1 cellular context compared by ENCODE assay signal in the genomic region with DNA sequence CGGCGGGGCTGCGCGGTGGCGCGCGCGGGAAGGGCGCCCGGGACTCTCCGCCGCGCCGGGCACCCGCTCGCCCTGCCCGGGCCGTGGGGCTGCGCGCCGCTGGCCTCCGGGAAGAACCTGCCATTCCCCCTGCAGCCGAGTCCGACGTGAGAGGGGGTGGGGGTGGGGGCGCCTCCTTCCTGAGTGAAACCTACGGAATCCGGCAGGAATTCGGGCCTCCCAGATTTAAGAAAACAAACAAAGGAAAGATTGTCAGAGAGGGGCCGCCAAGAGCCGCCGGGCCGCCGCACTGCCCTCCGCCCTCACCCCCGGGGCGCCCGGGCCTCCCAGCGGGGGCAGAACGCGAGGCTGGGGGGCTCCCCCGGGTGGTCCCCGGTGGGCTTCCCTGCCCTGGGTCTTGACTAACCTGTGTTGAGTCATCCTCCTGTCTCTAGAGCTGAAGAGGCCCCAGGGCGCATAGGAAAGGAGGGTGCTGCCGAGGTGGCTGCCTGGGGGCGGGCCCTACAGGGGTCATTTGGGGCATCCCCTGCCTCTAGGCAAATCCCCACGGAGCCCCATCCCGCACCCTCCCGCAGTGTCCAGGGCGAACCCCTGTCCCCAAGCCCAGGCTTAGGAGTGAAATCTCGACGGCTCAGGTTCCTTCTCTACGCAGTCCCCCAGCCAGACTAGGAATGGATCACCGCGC.
TF ChIP-seq lines count a peak whose summit lies in the region.

No MANE protein-coding gene starts in this region.

TF ChIP-seq in GM12878, 131 proteins besides CTCF, POLR2A, EP300 and RAD21 (continued from another document and continues in another):
- TF ChIP-seq, protein P1, sequence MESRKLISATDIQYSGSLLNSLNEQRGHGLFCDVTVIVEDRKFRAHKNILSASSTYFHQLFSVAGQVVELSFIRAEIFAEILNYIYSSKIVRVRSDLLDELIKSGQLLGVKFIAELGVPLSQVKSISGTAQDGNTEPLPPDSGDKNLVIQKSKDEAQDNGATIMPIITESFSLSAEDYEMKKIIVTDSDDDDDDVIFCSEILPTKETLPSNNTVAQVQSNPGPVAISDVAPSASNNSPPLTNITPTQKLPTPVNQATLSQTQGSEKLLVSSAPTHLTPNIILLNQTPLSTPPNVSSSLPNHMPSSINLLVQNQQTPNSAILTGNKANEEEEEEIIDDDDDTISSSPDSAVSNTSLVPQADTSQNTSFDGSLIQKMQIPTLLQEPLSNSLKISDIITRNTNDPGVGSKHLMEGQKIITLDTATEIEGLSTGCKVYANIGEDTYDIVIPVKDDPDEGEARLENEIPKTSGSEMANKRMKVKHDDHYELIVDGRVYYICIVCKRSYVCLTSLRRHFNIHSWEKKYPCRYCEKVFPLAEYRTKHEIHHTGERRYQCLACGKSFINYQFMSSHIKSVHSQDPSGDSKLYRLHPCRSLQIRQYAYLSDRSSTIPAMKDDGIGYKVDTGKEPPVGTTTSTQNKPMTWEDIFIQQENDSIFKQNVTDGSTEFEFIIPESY (IDR thresholded peaks at IDR 0.05), result no peak
- TF ChIP-seq SMAD1 (IDR thresholded peaks at IDR 0.05; ENCODE audit: low read depth, partially characterized antibody), result no peak
- TF ChIP-seq, protein P2, sequence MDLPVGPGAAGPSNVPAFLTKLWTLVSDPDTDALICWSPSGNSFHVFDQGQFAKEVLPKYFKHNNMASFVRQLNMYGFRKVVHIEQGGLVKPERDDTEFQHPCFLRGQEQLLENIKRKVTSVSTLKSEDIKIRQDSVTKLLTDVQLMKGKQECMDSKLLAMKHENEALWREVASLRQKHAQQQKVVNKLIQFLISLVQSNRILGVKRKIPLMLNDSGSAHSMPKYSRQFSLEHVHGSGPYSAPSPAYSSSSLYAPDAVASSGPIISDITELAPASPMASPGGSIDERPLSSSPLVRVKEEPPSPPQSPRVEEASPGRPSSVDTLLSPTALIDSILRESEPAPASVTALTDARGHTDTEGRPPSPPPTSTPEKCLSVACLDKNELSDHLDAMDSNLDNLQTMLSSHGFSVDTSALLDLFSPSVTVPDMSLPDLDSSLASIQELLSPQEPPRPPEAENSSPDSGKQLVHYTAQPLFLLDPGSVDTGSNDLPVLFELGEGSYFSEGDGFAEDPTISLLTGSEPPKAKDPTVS (IDR thresholded peaks at IDR 0.05; ENCODE audit: low read depth, low read length), result no peak
- TF ChIP-seq, protein P3, sequence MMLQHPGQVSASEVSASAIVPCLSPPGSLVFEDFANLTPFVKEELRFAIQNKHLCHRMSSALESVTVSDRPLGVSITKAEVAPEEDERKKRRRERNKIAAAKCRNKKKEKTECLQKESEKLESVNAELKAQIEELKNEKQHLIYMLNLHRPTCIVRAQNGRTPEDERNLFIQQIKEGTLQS (IDR thresholded peaks at IDR 0.05; ENCODE audit: borderline replicate concordance, extremely low read depth, low read depth, low read length), result no peak
- TF ChIP-seq HDAC2 (IDR thresholded peaks at IDR 0.05), result no peak
- TF ChIP-seq, protein P4, sequence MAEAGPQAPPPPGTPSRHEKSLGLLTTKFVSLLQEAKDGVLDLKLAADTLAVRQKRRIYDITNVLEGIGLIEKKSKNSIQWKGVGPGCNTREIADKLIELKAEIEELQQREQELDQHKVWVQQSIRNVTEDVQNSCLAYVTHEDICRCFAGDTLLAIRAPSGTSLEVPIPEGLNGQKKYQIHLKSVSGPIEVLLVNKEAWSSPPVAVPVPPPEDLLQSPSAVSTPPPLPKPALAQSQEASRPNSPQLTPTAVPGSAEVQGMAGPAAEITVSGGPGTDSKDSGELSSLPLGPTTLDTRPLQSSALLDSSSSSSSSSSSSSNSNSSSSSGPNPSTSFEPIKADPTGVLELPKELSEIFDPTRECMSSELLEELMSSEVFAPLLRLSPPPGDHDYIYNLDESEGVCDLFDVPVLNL (IDR thresholded peaks at IDR 0.05; ENCODE audit: low read depth, low read length), result no peak
- TF ChIP-seq PAX5 (IDR thresholded peaks at IDR 0.05; ENCODE audit: borderline replicate concordance, low read depth, low read length), result no peak
- TF ChIP-seq ZNF384 (IDR thresholded peaks at IDR 0.05; ENCODE audit: borderline replicate concordance, low read depth, low read length), result no peak
- no peak for TF ChIP-seq TCF7 (IDR thresholded peaks at IDR 0.05; ENCODE audit: borderline replicate concordance)
- TF ChIP-seq IRF4 (IDR thresholded peaks at IDR 0.05; ENCODE audit: low read depth, low read length), result no peak
- TF ChIP-seq, protein P5, sequence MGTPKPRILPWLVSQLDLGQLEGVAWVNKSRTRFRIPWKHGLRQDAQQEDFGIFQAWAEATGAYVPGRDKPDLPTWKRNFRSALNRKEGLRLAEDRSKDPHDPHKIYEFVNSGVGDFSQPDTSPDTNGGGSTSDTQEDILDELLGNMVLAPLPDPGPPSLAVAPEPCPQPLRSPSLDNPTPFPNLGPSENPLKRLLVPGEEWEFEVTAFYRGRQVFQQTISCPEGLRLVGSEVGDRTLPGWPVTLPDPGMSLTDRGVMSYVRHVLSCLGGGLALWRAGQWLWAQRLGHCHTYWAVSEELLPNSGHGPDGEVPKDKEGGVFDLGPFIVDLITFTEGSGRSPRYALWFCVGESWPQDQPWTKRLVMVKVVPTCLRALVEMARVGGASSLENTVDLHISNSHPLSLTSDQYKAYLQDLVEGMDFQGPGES (IDR thresholded peaks at IDR 0.05), result no peak
- 0 out of 4 replicates have a peak, but pooled peaks of 1 of the 2 experiments have one; percentile 7 for TF ChIP-seq BHLHE40 (IDR thresholded peaks at IDR 0.05; ENCODE audit: borderline replicate concordance in 1 of 2, low read depth in 2 of 2, low read length in 1 of 2)
- TF ChIP-seq, protein P6, sequence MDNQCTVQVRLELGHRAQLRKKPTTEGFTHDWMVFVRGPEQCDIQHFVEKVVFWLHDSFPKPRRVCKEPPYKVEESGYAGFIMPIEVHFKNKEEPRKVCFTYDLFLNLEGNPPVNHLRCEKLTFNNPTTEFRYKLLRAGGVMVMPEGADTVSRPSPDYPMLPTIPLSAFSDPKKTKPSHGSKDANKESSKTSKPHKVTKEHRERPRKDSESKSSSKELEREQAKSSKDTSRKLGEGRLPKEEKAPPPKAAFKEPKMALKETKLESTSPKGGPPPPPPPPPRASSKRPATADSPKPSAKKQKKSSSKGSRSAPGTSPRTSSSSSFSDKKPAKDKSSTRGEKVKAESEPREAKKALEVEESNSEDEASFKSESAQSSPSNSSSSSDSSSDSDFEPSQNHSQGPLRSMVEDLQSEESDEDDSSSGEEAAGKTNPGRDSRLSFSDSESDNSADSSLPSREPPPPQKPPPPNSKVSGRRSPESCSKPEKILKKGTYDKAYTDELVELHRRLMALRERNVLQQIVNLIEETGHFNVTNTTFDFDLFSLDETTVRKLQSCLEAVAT (IDR thresholded peaks at IDR 0.05), result no peak
- no peak for TF ChIP-seq PML (IDR thresholded peaks at IDR 0.05; ENCODE audit: low read length)
- no peak for TF ChIP-seq FOXM1 (IDR thresholded peaks at IDR 0.05; ENCODE audit: low read depth, low read length)
- TF ChIP-seq, protein P7, sequence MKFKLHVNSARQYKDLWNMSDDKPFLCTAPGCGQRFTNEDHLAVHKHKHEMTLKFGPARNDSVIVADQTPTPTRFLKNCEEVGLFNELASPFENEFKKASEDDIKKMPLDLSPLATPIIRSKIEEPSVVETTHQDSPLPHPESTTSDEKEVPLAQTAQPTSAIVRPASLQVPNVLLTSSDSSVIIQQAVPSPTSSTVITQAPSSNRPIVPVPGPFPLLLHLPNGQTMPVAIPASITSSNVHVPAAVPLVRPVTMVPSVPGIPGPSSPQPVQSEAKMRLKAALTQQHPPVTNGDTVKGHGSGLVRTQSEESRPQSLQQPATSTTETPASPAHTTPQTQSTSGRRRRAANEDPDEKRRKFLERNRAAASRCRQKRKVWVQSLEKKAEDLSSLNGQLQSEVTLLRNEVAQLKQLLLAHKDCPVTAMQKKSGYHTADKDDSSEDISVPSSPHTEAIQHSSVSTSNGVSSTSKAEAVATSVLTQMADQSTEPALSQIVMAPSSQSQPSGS (IDR thresholded peaks at IDR 0.05; ENCODE audit: low read length), result no peak
- TF ChIP-seq, protein P8, sequence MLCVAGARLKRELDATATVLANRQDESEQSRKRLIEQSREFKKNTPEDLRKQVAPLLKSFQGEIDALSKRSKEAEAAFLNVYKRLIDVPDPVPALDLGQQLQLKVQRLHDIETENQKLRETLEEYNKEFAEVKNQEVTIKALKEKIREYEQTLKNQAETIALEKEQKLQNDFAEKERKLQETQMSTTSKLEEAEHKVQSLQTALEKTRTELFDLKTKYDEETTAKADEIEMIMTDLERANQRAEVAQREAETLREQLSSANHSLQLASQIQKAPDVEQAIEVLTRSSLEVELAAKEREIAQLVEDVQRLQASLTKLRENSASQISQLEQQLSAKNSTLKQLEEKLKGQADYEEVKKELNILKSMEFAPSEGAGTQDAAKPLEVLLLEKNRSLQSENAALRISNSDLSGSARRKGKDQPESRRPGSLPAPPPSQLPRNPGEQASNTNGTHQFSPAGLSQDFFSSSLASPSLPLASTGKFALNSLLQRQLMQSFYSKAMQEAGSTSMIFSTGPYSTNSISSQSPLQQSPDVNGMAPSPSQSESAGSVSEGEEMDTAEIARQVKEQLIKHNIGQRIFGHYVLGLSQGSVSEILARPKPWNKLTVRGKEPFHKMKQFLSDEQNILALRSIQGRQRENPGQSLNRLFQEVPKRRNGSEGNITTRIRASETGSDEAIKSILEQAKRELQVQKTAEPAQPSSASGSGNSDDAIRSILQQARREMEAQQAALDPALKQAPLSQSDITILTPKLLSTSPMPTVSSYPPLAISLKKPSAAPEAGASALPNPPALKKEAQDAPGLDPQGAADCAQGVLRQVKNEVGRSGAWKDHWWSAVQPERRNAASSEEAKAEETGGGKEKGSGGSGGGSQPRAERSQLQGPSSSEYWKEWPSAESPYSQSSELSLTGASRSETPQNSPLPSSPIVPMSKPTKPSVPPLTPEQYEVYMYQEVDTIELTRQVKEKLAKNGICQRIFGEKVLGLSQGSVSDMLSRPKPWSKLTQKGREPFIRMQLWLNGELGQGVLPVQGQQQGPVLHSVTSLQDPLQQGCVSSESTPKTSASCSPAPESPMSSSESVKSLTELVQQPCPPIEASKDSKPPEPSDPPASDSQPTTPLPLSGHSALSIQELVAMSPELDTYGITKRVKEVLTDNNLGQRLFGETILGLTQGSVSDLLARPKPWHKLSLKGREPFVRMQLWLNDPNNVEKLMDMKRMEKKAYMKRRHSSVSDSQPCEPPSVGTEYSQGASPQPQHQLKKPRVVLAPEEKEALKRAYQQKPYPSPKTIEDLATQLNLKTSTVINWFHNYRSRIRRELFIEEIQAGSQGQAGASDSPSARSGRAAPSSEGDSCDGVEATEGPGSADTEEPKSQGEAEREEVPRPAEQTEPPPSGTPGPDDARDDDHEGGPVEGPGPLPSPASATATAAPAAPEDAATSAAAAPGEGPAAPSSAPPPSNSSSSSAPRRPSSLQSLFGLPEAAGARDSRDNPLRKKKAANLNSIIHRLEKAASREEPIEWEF (IDR thresholded peaks at IDR 0.05; ENCODE audit: insufficient replicate concordance, low read depth, low read length), result no peak
- no peak for TF ChIP-seq HDAC6 (IDR thresholded peaks at IDR 0.05; ENCODE audit: unreplicated experiment)
- TF ChIP-seq DPF2 (IDR thresholded peaks at IDR 0.05), result peak; percentile 58; the same call in 1 of the 2 replicates
- TF ChIP-seq BRCA1 (IDR thresholded peaks at IDR 0.05; ENCODE audit: low read depth, low read length), result no peak
- TF ChIP-seq IKZF1 (conservative IDR thresholded peaks at IDR 0.05), result peak; percentile 79
- no peak for TF ChIP-seq POU2F2 (IDR thresholded peaks at IDR 0.05; ENCODE audit: borderline replicate concordance, low read depth, low read length)
- TF ChIP-seq MYC (IDR thresholded peaks at IDR 0.05; ENCODE audit: insufficient read depth, insufficient read length, insufficient replicate concordance, low read length, severe bottlenecking), result no peak
- TF ChIP-seq, protein P9, sequence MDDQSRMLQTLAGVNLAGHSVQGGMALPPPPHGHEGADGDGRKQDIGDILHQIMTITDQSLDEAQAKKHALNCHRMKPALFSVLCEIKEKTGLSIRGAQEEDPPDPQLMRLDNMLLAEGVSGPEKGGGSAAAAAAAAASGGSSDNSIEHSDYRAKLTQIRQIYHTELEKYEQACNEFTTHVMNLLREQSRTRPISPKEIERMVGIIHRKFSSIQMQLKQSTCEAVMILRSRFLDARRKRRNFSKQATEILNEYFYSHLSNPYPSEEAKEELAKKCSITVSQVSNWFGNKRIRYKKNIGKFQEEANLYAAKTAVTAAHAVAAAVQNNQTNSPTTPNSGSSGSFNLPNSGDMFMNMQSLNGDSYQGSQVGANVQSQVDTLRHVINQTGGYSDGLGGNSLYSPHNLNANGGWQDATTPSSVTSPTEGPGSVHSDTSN (IDR thresholded peaks at IDR 0.05; ENCODE audit: insufficient replicate concordance, low read depth, low read length), result no peak
- TF ChIP-seq, protein P10, sequence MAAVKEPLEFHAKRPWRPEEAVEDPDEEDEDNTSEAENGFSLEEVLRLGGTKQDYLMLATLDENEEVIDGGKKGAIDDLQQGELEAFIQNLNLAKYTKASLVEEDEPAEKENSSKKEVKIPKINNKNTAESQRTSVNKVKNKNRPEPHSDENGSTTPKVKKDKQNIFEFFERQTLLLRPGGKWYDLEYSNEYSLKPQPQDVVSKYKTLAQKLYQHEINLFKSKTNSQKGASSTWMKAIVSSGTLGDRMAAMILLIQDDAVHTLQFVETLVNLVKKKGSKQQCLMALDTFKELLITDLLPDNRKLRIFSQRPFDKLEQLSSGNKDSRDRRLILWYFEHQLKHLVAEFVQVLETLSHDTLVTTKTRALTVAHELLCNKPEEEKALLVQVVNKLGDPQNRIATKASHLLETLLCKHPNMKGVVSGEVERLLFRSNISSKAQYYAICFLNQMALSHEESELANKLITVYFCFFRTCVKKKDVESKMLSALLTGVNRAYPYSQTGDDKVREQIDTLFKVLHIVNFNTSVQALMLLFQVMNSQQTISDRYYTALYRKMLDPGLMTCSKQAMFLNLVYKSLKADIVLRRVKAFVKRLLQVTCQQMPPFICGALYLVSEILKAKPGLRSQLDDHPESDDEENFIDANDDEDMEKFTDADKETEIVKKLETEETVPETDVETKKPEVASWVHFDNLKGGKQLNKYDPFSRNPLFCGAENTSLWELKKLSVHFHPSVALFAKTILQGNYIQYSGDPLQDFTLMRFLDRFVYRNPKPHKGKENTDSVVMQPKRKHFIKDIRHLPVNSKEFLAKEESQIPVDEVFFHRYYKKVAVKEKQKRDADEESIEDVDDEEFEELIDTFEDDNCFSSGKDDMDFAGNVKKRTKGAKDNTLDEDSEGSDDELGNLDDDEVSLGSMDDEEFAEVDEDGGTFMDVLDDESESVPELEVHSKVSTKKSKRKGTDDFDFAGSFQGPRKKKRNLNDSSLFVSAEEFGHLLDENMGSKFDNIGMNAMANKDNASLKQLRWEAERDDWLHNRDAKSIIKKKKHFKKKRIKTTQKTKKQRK (IDR thresholded peaks at IDR 0.05; ENCODE audit: low read depth, low read length), result no peak
- TF ChIP-seq IKZF2 (IDR thresholded peaks at IDR 0.05), result 0 out of 4 replicates have a peak, but pooled peaks of 1 of the 2 experiments have one; percentile 38
- TF ChIP-seq, protein P11, sequence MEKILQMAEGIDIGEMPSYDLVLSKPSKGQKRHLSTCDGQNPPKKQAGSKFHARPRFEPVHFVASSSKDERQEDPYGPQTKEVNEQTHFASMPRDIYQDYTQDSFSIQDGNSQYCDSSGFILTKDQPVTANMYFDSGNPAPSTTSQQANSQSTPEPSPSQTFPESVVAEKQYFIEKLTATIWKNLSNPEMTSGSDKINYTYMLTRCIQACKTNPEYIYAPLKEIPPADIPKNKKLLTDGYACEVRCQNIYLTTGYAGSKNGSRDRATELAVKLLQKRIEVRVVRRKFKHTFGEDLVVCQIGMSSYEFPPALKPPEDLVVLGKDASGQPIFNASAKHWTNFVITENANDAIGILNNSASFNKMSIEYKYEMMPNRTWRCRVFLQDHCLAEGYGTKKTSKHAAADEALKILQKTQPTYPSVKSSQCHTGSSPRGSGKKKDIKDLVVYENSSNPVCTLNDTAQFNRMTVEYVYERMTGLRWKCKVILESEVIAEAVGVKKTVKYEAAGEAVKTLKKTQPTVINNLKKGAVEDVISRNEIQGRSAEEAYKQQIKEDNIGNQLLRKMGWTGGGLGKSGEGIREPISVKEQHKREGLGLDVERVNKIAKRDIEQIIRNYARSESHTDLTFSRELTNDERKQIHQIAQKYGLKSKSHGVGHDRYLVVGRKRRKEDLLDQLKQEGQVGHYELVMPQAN (conservative IDR thresholded peaks at IDR 0.05), result 0 out of 2 replicates have a peak, but pooled peaks have one; percentile 31
